ENCODE assay signal across 24 cellular contexts in genomic region chr11:55895216-55895615, GRCh38. TPM values are rescaled to one million over a fixed set of nuclear protein-coding genes. Genes with fewer than 3 reads are reported as not detected.
A peak's percentile ranks its signal among the peaks of the same experiment; 100 is the strongest.
DNase-seq lines count a peak whose midpoint lies in the region; ATAC-seq, FAIRE-seq and TF ChIP-seq lines count a peak whose summit lies in the region.
"Had no signal": no experiment of that assay in that cellular context is flagged by ENCODE, and none has a peak within 500 bp of the region (broad histone marks: within the 10 kb centered on the region; RNA-seq: fewer than 3 reads in every experiment).

No MANE protein-coding gene starts in this region.

- CTCF ChIA-PET in H1 (lab: Charles Lee; ENCODE audit: partially characterized antibody), result no interaction called here

- TF ChIP-seq CTCF in NB4 (IDR thresholded peaks at IDR 0.05; ENCODE audit: low read depth, low read length) (peak; percentile 41), H1 (IDR thresholded peaks at IDR 0.05; ENCODE audit: control extremely low read depth in 1 of 3, insufficient read depth in 1 of 3, low read depth in 1 of 3, low read length in 3 of 3) (peak; percentile 37 to 74 (median 43); a peak in 3 of 4 replicates)

- H2BK120ac ChIP-seq in H1 (replicated peaks; ENCODE audit: low read depth, low read length), result no peak overlapping the region

- TF ChIP-seq POLR2A in NB4 (IDR thresholded peaks at IDR 0.05; ENCODE audit: extremely low read depth, insufficient read length) (no peak), H1 (IDR thresholded peaks at IDR 0.05; ENCODE audit: control extremely low read depth in 1 of 2, low read depth in 2 of 2, low read length in 2 of 2) (no peak)

- no peaks in the 10 kb centered on the region for H3K79me1 ChIP-seq in H1 (ENCODE audit: low read depth, low read length)

- H3K23me2 ChIP-seq in H1 (ENCODE audit: low read depth, low read length), result no peaks in the 10 kb centered on the region

- no peak overlapping the region for H2BK20ac ChIP-seq in H1 (ENCODE audit: low read length)

- H3K23ac ChIP-seq in H1 (ENCODE audit: insufficient read length), result no peak overlapping the region

- no peak overlapping the region for H3K4ac ChIP-seq in H1 (replicated peaks; ENCODE audit: insufficient read length, low read depth, low read length)

- WGBS in H1 (ENCODE audit: extremely low coverage in 1 of 2, insufficient coverage in 1 of 2, insufficient read length in 1 of 2, insufficient replicate concordance in 2 of 2, low coverage in 1 of 2, low lambda C conversion rate in 2 of 2, missing lambda C conversion rate in 1 of 2), 2 experiments, result 69% methylated on average over 8 of the region's 8 CpGs; no CpG with 5 or more reads in 1 of the 2 experiments

- H4K5ac ChIP-seq in H1 (ENCODE audit: insufficient read length, low read depth, low read length), result no peak overlapping the region

- H3K27me3 ChIP-seq in H1 (replicated peaks in 1 of 4; ENCODE audit: control insufficient read depth in 3 of 4, extremely low read depth in 1 of 4, insufficient read depth in 3 of 4, low read length in 3 of 4), result no peaks in the 10 kb centered on the region
- H3K27me3 ChIP-seq: BLaER1, Peyer's patch had no signal

- H3K9ac ChIP-seq in H1 (replicated peaks in 1 of 4; ENCODE audit: extremely low read depth in 1 of 4, low read depth in 3 of 4, low read length in 3 of 4), result no peak overlapping the region
- H3K9ac ChIP-seq: BLaER1, GM23248 had no signal

- peaks cover 6 to 13% of the 10 kb centered on the region in 2 experiments; a peak in 3 of 4 replicates for H3K9me3 ChIP-seq in H1 (ENCODE audit: insufficient read depth in 2 of 2, low read depth in 1 of 2, low read length in 1 of 2)
- H3K9me3 ChIP-seq: BLaER1, Peyer's patch had no signal

- no peak overlapping the region for H2AK5ac ChIP-seq in H1 (ENCODE audit: low read depth, low read length)

- no peak overlapping the region for H4K8ac ChIP-seq in H1 (ENCODE audit: extremely low read depth, insufficient read depth, low read length)

- no peaks in the 10 kb centered on the region for H4K20me1 ChIP-seq in H1 (replicated peaks in 1 of 2; ENCODE audit: control insufficient read depth in 1 of 2, insufficient read depth in 2 of 2, low read length in 2 of 2)
- H4K20me1 ChIP-seq: BLaER1 had no signal

- POLR2A ChIA-PET in H1 (lab: Charles Lee; ENCODE audit: partially characterized antibody), result no interaction called here

- DNase-seq in DMS53 (lab: John Stamatoyannopoulos, UW) (peak; percentile 4), DMS53 treated with DMSO at 0.1 percent for 48 hours (lab: John Stamatoyannopoulos, UW; ENCODE audit: unreplicated experiment) (no peak), NB4 (ENCODE audit: low read depth) (peak; percentile 13), H1 (ENCODE audit: low read depth in 1 of 2, low spot score in 2 of 2) (peak in 1 of 2 experiments; percentile 49), NK-92 (lab: John Stamatoyannopoulos, UW; ENCODE audit: unreplicated experiment) (no peak)
- DNase-seq: 8988T; CD8-positive, alpha-beta memory T cell; EL; GM23248; IMR-90; Kasumi-1; MM.1S; NCI-H1105 treated with DMSO at 0.1 percent for 48 hours; NCI-H1694 treated with DMSO at 0.1 percent for 48 hours; NCI-H345; NCI-H69; Peyer's patch had no signal

- H3K4me1 ChIP-seq in H1 (replicated peaks in 1 of 4; ENCODE audit: control insufficient read depth in 3 of 4, insufficient read depth in 4 of 4, low read length in 3 of 4), result no peaks in the 10 kb centered on the region
- H3K4me1 ChIP-seq: BLaER1, Peyer's patch had no signal

- no peak overlapping the region for H3K14ac ChIP-seq in H1 (ENCODE audit: insufficient read length)

- no peak for FAIRE-seq in H1 (lab: Jason Lieb, UNC)

- no peak overlapping the region for H3K27ac ChIP-seq in H1 (ENCODE audit: low read depth, low read length)
- H3K27ac ChIP-seq: BLaER1, GM23248, Peyer's patch had no signal

- H3K36me3 ChIP-seq in H1 (ENCODE audit: control insufficient read depth in 2 of 4, insufficient read depth in 4 of 4, low read length in 3 of 4), result no peaks in the 10 kb centered on the region
- H3K36me3 ChIP-seq: BLaER1, Peyer's patch had no signal

- H3K79me2 ChIP-seq in H1 (ENCODE audit: control insufficient read depth in 1 of 2, insufficient read depth in 2 of 2, low read length in 2 of 2), result no peaks in the 10 kb centered on the region

- no peak overlapping the region for H2BK12ac ChIP-seq in H1 (ENCODE audit: low read depth, low read length)

- ATAC-seq in GM18498 (IDR thresholded peaks at IDR 0.05; ENCODE audit: unreplicated experiment) (no peak), GM18909 (IDR thresholded peaks at IDR 0.05; ENCODE audit: poor library complexity, unreplicated experiment) (no peak), HG03457 (IDR thresholded peaks at IDR 0.05; ENCODE audit: unreplicated experiment) (no peak)
- ATAC-seq: Right ventricle myocardium inferior had no signal

- no peak overlapping the region for H3K4me2 ChIP-seq in H1 (ENCODE audit: insufficient read depth in 1 of 2, low read depth in 2 of 2, low read length in 2 of 2)
- H3K4me2 ChIP-seq: BLaER1 had no signal

- H3K18ac ChIP-seq in H1 (ENCODE audit: extremely low read depth, low read length), result no peak overlapping the region

- H2AFZ ChIP-seq in H1 (ENCODE audit: low read length), result 0 out of 2 replicates have a peak overlapping the region, but pooled peaks have one; percentile 75
- H2AFZ ChIP-seq: GM23248 had no signal

- TF ChIP-seq RAD21 in H1 (IDR thresholded peaks at IDR 0.05 in 1 of 2, conservative IDR thresholded peaks at IDR 0.05 in 1 of 2; ENCODE audit: low read depth in 2 of 2, low read length in 2 of 2), result peak; percentile 26 to 38; a peak in 3 of 4 replicates

- no peak for TF ChIP-seq EP300 in H1 (IDR thresholded peaks at IDR 0.05; ENCODE audit: borderline replicate concordance in 1 of 2, low read depth in 2 of 2, low read length in 2 of 2)

- no peak overlapping the region for H3K4me3 ChIP-seq in NB4 (ENCODE audit: low read depth, low read length)
- H3K4me3 ChIP-seq in H1 (ENCODE audit: extremely low read depth in 1 of 4, insufficient read depth in 2 of 4, low read depth in 3 of 4, low read length in 4 of 4), result no peak overlapping the region
- H3K4me3 ChIP-seq: BLaER1, GM23248, Peyer's patch had no signal

- no peak overlapping the region for H4K91ac ChIP-seq in H1 (replicated peaks; ENCODE audit: insufficient read length, low read length)

- no peak overlapping the region for H3K56ac ChIP-seq in H1 (replicated peaks; ENCODE audit: insufficient read length, low read depth, low read length)

- H2BK15ac ChIP-seq in H1 (ENCODE audit: low read length), result no peak overlapping the region

- H2BK5ac ChIP-seq in H1 (ENCODE audit: low read depth, low read length), result no peak overlapping the region

TF ChIP-seq in H1, 55 proteins besides CTCF, POLR2A, EP300 and RAD21:
- TF ChIP-seq SIN3A (conservative IDR thresholded peaks at IDR 0.05 in 1 of 2, IDR thresholded peaks at IDR 0.05 in 1 of 2; ENCODE audit: low read depth in 1 of 2, low read length in 2 of 2) (no peak), CREB1 (IDR thresholded peaks at IDR 0.05) (no peak)

RNA-seq across cellular contexts. Expression of gene TRIM51, which starts 12.1 kb away (rescaled TPM):
- total RNA-seq in H1 (2021; fragmentation: NEBNext Ultra II Directional; extraction: Animal tissue kit (Norgen Biotek cat#: 25700)), result not detected in 2 replicates
- not detected in 2 replicates for polyA plus RNA-seq in H1 (2011; rRNA removed)
- not detected for polyA plus RNA-seq in H1 (2011; cell fraction: cytosol; rRNA removed)
- not detected for polyA plus RNA-seq in H1 (2011; cell fraction: nucleus; rRNA removed)
- polyA plus RNA-seq in H1 (2012, experiment 1 of 2), result not detected in 4 replicates
- polyA plus RNA-seq in H1 (2012, experiment 2 of 2), result not detected
- polyA plus RNA-seq in H1 (2013, experiment 1 of 2), result not detected
- polyA plus RNA-seq in H1 (2013, experiment 2 of 2), result not detected
- polyA minus RNA-seq in H1 (2011; rRNA and poly(A)+ RNA removed), result not detected in 2 replicates
- not detected for polyA minus RNA-seq in H1 (2011; cell fraction: cytosol; rRNA and poly(A)+ RNA removed)
- polyA minus RNA-seq in H1 (2011; cell fraction: nucleus; rRNA and poly(A)+ RNA removed), result not detected
- total RNA-seq: CD8-positive, alpha-beta memory T cell; GM23248; HT-29; IMR-90; Peyer's patch; Right ventricle myocardium inferior; T-helper 1 cell treated with Interleukin-12 subunit alpha and Interleukin-12 subunit beta and Interleukin-4 antibody, amounts not matched to agents 30 ng/mL and 1 ng/mL, for 36 hours had no signal
- polyA plus RNA-seq: CD8-positive, alpha-beta memory T cell; GM23248; IMR-90 had no signal

RNA-seq across cellular contexts. Expression of gene OR5W2, which starts 19.2 kb away (rescaled TPM):
- not detected in 2 replicates for total RNA-seq in H1 (2021; fragmentation: NEBNext Ultra II Directional; extraction: Animal tissue kit (Norgen Biotek cat#: 25700))
- not detected in 2 replicates for polyA plus RNA-seq in H1 (2011; rRNA removed)
- not detected for polyA plus RNA-seq in H1 (2011; cell fraction: cytosol; rRNA removed)
- not detected for polyA plus RNA-seq in H1 (2011; cell fraction: nucleus; rRNA removed)
- not detected in 4 replicates for polyA plus RNA-seq in H1 (2012, experiment 1 of 2)
- not detected for polyA plus RNA-seq in H1 (2012, experiment 2 of 2)
- not detected for polyA plus RNA-seq in H1 (2013, experiment 1 of 2)
- not detected for polyA plus RNA-seq in H1 (2013, experiment 2 of 2)
- polyA minus RNA-seq in H1 (2011; rRNA and poly(A)+ RNA removed), result not detected in 2 replicates
- not detected for polyA minus RNA-seq in H1 (2011; cell fraction: cytosol; rRNA and poly(A)+ RNA removed)
- polyA minus RNA-seq in H1 (2011; cell fraction: nucleus; rRNA and poly(A)+ RNA removed), result not detected
- total RNA-seq: CD8-positive, alpha-beta memory T cell; GM23248; HT-29; IMR-90; Peyer's patch; Right ventricle myocardium inferior; T-helper 1 cell treated with Interleukin-12 subunit alpha and Interleukin-12 subunit beta and Interleukin-4 antibody, amounts not matched to agents 30 ng/mL and 1 ng/mL, for 36 hours had no signal
- polyA plus RNA-seq: CD8-positive, alpha-beta memory T cell; GM23248; IMR-90 had no signal

RNA-seq across cellular contexts. Expression of gene OR5I1, which starts 41.0 kb away (rescaled TPM):
- total RNA-seq in H1 (2021; fragmentation: NEBNext Ultra II Directional; extraction: Animal tissue kit (Norgen Biotek cat#: 25700)), result not detected in 2 replicates
- not detected in 2 replicates for polyA plus RNA-seq in H1 (2011; rRNA removed)
- polyA plus RNA-seq in H1 (2011; cell fraction: cytosol; rRNA removed), result not detected
- not detected for polyA plus RNA-seq in H1 (2011; cell fraction: nucleus; rRNA removed)
- not detected in 4 replicates for polyA plus RNA-seq in H1 (2012, experiment 1 of 2)
- polyA plus RNA-seq in H1 (2012, experiment 2 of 2), result not detected
- polyA plus RNA-seq in H1 (2013, experiment 1 of 2), result not detected
- not detected for polyA plus RNA-seq in H1 (2013, experiment 2 of 2)
- not detected in 2 replicates for polyA minus RNA-seq in H1 (2011; rRNA and poly(A)+ RNA removed)
- not detected for polyA minus RNA-seq in H1 (2011; cell fraction: cytosol; rRNA and poly(A)+ RNA removed)
- polyA minus RNA-seq in H1 (2011; cell fraction: nucleus; rRNA and poly(A)+ RNA removed), result not detected
- total RNA-seq: CD8-positive, alpha-beta memory T cell; GM23248; HT-29; IMR-90; Peyer's patch; Right ventricle myocardium inferior; T-helper 1 cell treated with Interleukin-12 subunit alpha and Interleukin-12 subunit beta and Interleukin-4 antibody, amounts not matched to agents 30 ng/mL and 1 ng/mL, for 36 hours had no signal
- polyA plus RNA-seq: CD8-positive, alpha-beta memory T cell; GM23248; IMR-90 had no signal

RNA-seq across cellular contexts. Expression of gene OR5D16, which starts 56.7 kb away (rescaled TPM):
- total RNA-seq in H1 (2021; fragmentation: NEBNext Ultra II Directional; extraction: Animal tissue kit (Norgen Biotek cat#: 25700)), result not detected in 2 replicates
- polyA plus RNA-seq in H1 (2011; rRNA removed), result not detected in 2 replicates
- not detected for polyA plus RNA-seq in H1 (2011; cell fraction: cytosol; rRNA removed)
- not detected for polyA plus RNA-seq in H1 (2011; cell fraction: nucleus; rRNA removed)
- not detected in 4 replicates for polyA plus RNA-seq in H1 (2012, experiment 1 of 2)
- not detected for polyA plus RNA-seq in H1 (2012, experiment 2 of 2)
- not detected for polyA plus RNA-seq in H1 (2013, experiment 1 of 2)
- not detected for polyA plus RNA-seq in H1 (2013, experiment 2 of 2)
- polyA minus RNA-seq in H1 (2011; rRNA and poly(A)+ RNA removed), result not detected in 2 replicates
- not detected for polyA minus RNA-seq in H1 (2011; cell fraction: cytosol; rRNA and poly(A)+ RNA removed)
- polyA minus RNA-seq in H1 (2011; cell fraction: nucleus; rRNA and poly(A)+ RNA removed), result not detected
- total RNA-seq: CD8-positive, alpha-beta memory T cell; GM23248; HT-29; IMR-90; Peyer's patch; Right ventricle myocardium inferior; T-helper 1 cell treated with Interleukin-12 subunit alpha and Interleukin-12 subunit beta and Interleukin-4 antibody, amounts not matched to agents 30 ng/mL and 1 ng/mL, for 36 hours had no signal
- polyA plus RNA-seq: CD8-positive, alpha-beta memory T cell; GM23248; IMR-90 had no signal

Comparison
In these comparisons a context has a peak if more than half of its experiments do, and no peak if none do; other contexts are left out.
1. DNase-seq: peak in DMS53 (single experiment) and NB4 (single experiment); none in DMS53 treated with DMSO at 0.1 percent for 48 hours (single experiment) and NK-92 (single experiment).